18 cellular contexts compared by ENCODE assay signal in the genomic region with DNA sequence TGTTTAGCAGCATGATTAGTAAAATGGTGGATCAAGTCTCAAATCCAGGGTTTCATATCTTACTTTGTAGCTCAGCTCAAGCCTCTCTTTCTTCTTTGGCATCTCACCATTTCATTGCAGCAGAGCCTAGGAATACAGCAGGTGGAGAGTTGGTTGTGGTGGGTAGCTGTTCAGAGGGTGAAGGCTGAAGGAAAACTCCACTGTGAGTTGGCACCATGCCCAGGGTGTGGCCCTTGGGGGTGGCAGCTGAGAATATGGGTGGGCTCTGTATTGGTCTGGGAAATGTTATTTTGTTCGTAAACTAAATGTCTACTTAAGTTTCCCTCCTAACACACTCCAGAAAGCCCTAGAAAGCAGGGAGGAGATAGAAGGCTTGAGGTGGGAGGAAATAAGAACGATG. TPM values are rescaled to one million over a fixed set of nuclear protein-coding genes. Genes with fewer than 3 reads are reported as not detected.
DNase-seq lines count a peak whose midpoint lies in the region; ATAC-seq, FAIRE-seq and TF ChIP-seq lines count a peak whose summit lies in the region.
"Had no signal": no experiment of that assay in that cellular context is flagged by ENCODE, and none has a peak within 500 bp of the region (broad histone marks: within the 10 kb centered on the region; RNA-seq: fewer than 3 reads in every experiment).

No MANE protein-coding gene starts in this region.

- no peak for TF ChIP-seq POLR2A in testis (IDR thresholded peaks at IDR 0.05)

- H3K9me3 Mint-ChIP-seq in T-helper 1 cell treated with Interleukin-12 subunit alpha and Interleukin-12 subunit beta and Interleukin-4 antibody, amounts not matched to agents 30 μg/mL and 1 μg/mL, for 36 hours = no peaks in the 10 kb centered on the region
- H3K9me3 Mint-ChIP-seq in astrocyte (ENCODE audit: unreplicated experiment) (no peaks in the 10 kb centered on the region), nephron (no peaks in the 10 kb centered on the region)
- H3K9me3 Mint-ChIP-seq: activated T-cell treated with anti-CD3 and anti-CD28 coated beads, Interleukin-2, amount 50 U/mL, for 4 hours; dendritic cell treated with granulocyte-macrophage colony-stimulating factor and Interleukin-4, amounts not matched to agents 40 ng/mL and 50 ng/mL, for 4 days had no signal

- no peak for DNase-seq in T-helper 1 cell
- no peak for DNase-seq in astrocyte (ENCODE audit: low read depth)
- no peak for DNase-seq in testis
- DNase-seq in KG1 (lab: John Stamatoyannopoulos, UW) = no peak
- no peak for DNase-seq in omental fat pad (ENCODE audit: low spot score)
- DNase-seq: 8988T; activated CD4-positive, alpha-beta T cell treated with anti-CD3 and anti-CD28 coated beads for 48 hours; activated T-cell treated with anti-CD3 and anti-CD28 coated beads, Interleukin-2, amount 50 U/mL, for 4 hours; COR-L47; GOT3; KBM-7; NCI-H1417 treated with DMSO at 0.1 percent for 48 hours; NCI-H510A; stimulated activated CD4-positive, alpha-beta T cell treated with anti-CD3 and anti-CD28 coated beads, Interleukin-2, amount 100 ng/mL, for 48 hours had no signal

- TF ChIP-seq CTCF in astrocyte (IDR thresholded peaks at IDR 0.05; ENCODE audit: insufficient read depth, low read depth, low read length) (no peak), nephron (IDR thresholded peaks at IDR 0.05; ENCODE audit: unreplicated experiment in 3 of 3) (no peak), testis (IDR thresholded peaks at IDR 0.05) (no peak), omental fat pad (IDR thresholded peaks at IDR 0.05) (no peak)

- peaks cover 23% of the 10 kb centered on the region for H4K20me1 ChIP-seq in astrocyte (ENCODE audit: insufficient read depth, low read length)

- H3K27me3 ChIP-seq in astrocyte (ENCODE audit: insufficient read depth, low read length) (no peaks in the 10 kb centered on the region), testis (no peaks in the 10 kb centered on the region)

- 31 to 32% methylated on average over 2 of the region's 2 CpGs for WGBS in testis, 2 donors

- intact Hi-C loops in testis (cut with DNase I; ENCODE audit: low total_unique reads) = no loop called here

- H3K4me1 ChIP-seq in astrocyte (ENCODE audit: insufficient read depth, low read length) (peaks cover 40% of the 10 kb centered on the region), testis (peaks cover 29% of the 10 kb centered on the region)

- FAIRE-seq in astrocyte (lab: Jason Lieb, UNC) = no peak

- H3K36me3 ChIP-seq in astrocyte (ENCODE audit: insufficient read depth, low read length) (peaks cover 6% of the 10 kb centered on the region), testis (ENCODE audit: low read depth, missing control alignments) (no peaks in the 10 kb centered on the region)

- no peak for ATAC-seq in HG02571 (IDR thresholded peaks at IDR 0.05; ENCODE audit: unreplicated experiment)
- ATAC-seq in omental fat pad (ENCODE audit: low FRiP score) = no peak
- ATAC-seq: activated T-cell treated with anti-CD3 and anti-CD28 coated beads, Interleukin-2, amount 50 U/mL, for 4 hours had no signal

- H3K27me3 Mint-ChIP-seq in T-helper 1 cell treated with Interleukin-12 subunit alpha and Interleukin-12 subunit beta and Interleukin-4 antibody, amounts not matched to agents 30 μg/mL and 1 μg/mL, for 36 hours (ENCODE audit: low read depth) = peaks cover 30% of the 10 kb centered on the region
- H3K27me3 Mint-ChIP-seq in astrocyte (ENCODE audit: low read depth, unreplicated experiment) (peaks cover 6% of the 10 kb centered on the region), nephron (ENCODE audit: low read depth) (peaks cover 3% of the 10 kb centered on the region)

- peak overlapping the region; percentile 95 for H3K4me2 ChIP-seq in astrocyte (ENCODE audit: low read length)

- peaks cover 29% of the 10 kb centered on the region for H3K36me3 Mint-ChIP-seq in T-helper 1 cell treated with Interleukin-12 subunit alpha and Interleukin-12 subunit beta and Interleukin-4 antibody, amounts not matched to agents 30 μg/mL and 1 μg/mL, for 36 hours (ENCODE audit: low read depth)
- H3K36me3 Mint-ChIP-seq in astrocyte (ENCODE audit: low read depth, unreplicated experiment) (peaks cover 7% of the 10 kb centered on the region), nephron (ENCODE audit: low read depth) (peaks cover 12% of the 10 kb centered on the region)

- H3K4me3 ChIP-seq in astrocyte (ENCODE audit: insufficient read depth, low read depth, low read length) (no peak overlapping the region), testis (no peak overlapping the region)

- no peak overlapping the region for H3K9ac ChIP-seq in astrocyte (ENCODE audit: low read length)

- H3K79me2 ChIP-seq in astrocyte (ENCODE audit: insufficient read depth, low read length) = peaks cover 27% of the 10 kb centered on the region

- H3K27ac Mint-ChIP-seq in T-helper 1 cell treated with Interleukin-12 subunit alpha and Interleukin-12 subunit beta and Interleukin-4 antibody, amounts not matched to agents 30 μg/mL and 1 μg/mL, for 36 hours = no peak overlapping the region
- no peak overlapping the region for H3K27ac Mint-ChIP-seq in astrocyte (ENCODE audit: unreplicated experiment)
- H3K27ac Mint-ChIP-seq in nephron = peak overlapping the region; percentile 82 to 94 (median 90)
- H3K27ac Mint-ChIP-seq: dendritic cell treated with granulocyte-macrophage colony-stimulating factor and Interleukin-4, amounts not matched to agents 40 ng/mL and 50 ng/mL, for 4 days had no signal

- peaks cover 64% of the 10 kb centered on the region for H3K4me1 Mint-ChIP-seq in T-helper 1 cell treated with Interleukin-12 subunit alpha and Interleukin-12 subunit beta and Interleukin-4 antibody, amounts not matched to agents 30 μg/mL and 1 μg/mL, for 36 hours (ENCODE audit: low read depth)
- H3K4me1 Mint-ChIP-seq in astrocyte (ENCODE audit: low read depth, unreplicated experiment) (peaks cover 43% of the 10 kb centered on the region), nephron (peaks cover 72% of the 10 kb centered on the region)

- H2AFZ ChIP-seq in astrocyte (ENCODE audit: low read depth, low read length) = peak overlapping the region; percentile 25

- H3K9me3 ChIP-seq in astrocyte (ENCODE audit: insufficient read depth, low read depth, low read length) = no peaks in the 10 kb centered on the region
- H3K9me3 ChIP-seq in testis = no peaks in the 10 kb centered on the region

- H3K27ac ChIP-seq in astrocyte (ENCODE audit: low read depth, low read length) = no peak overlapping the region
- peak overlapping the region; percentile 72 to 83 for H3K27ac ChIP-seq in testis

- peak overlapping the region; percentile 67 for H3K4me3 Mint-ChIP-seq in T-helper 1 cell treated with Interleukin-12 subunit alpha and Interleukin-12 subunit beta and Interleukin-4 antibody, amounts not matched to agents 30 μg/mL and 1 μg/mL, for 36 hours
- H3K4me3 Mint-ChIP-seq in astrocyte (ENCODE audit: unreplicated experiment) (peak overlapping the region; percentile 99), nephron (peak overlapping the region; percentile 91 to 98 (median 95))
- H3K4me3 Mint-ChIP-seq: activated T-cell treated with anti-CD3 and anti-CD28 coated beads, Interleukin-2, amount 50 U/mL, for 4 hours; dendritic cell treated with granulocyte-macrophage colony-stimulating factor and Interleukin-4, amounts not matched to agents 40 ng/mL and 50 ng/mL, for 4 days had no signal

RNA-seq across cellular contexts. Expression of a gene that starts 1.7 kb away (rescaled TPM):
- total RNA-seq in astrocyte = 138 and 142 TPM in 2 replicates
- 10 to 100 TPM; 17.7 to 19.1 TPM for total RNA-seq in testis
- polyA plus RNA-seq in testis (ENCODE audit: insufficient read depth, low read depth, low replicate concordance) = 11.4 TPM
- total RNA-seq in omental fat pad = 10 to 100 TPM in 1 of 4 donors, 1 to 10 TPM in 3; 2.5 to 10.9 (median 5.3) TPM

RNA-seq across cellular contexts. Expression of a gene that starts 22.8 kb away (rescaled TPM):
- total RNA-seq in astrocyte = 71.9 and 73.1 TPM in 2 replicates
- total RNA-seq in testis = 100 to 1,000 TPM; 112 to 133 TPM
- 50.0 TPM for polyA plus RNA-seq in testis (ENCODE audit: insufficient read depth, low read depth, low replicate concordance)
- total RNA-seq in omental fat pad = 10 to 100 TPM; 23.2 to 52.8 (median 39.2) TPM

Comparison
In these comparisons a context has a peak if more than half of its experiments do, and no peak if none do; other contexts are left out.
1. H3K27ac Mint-ChIP-seq: peak in nephron (3 of 3); none in T-helper 1 cell treated with Interleukin-12 subunit alpha and Interleukin-12 subunit beta and Interleukin-4 antibody, amounts not matched to agents 30 μg/mL and 1 μg/mL, for 36 hours (single experiment) and astrocyte (single experiment).
2. Peak in every context shown above with its lines, with median percentiles within 50 percentile points of each other: H3K4me3 Mint-ChIP-seq.